Comparison of ENCODE assay signal across 1 cellular context in genomic region chr22:40636380-40637180, GRCh38.
TF ChIP-seq lines count a peak whose summit lies in the region.

Gene MRTFA, minus strand, starts transcription at chr22:40636719.

TF ChIP-seq in HepG2, 621 proteins besides CTCF, POLR2A, EP300 and RAD21 (continued from another document and continues in another):
- TF ChIP-seq PATZ1 (CRISPR knock-in tag; IDR thresholded peaks at IDR 0.05), result peak; percentile 38; the same call in 1 of the 2 replicates
- TF ChIP-seq ZNF678 (CRISPR knock-in tag; IDR thresholded peaks at IDR 0.05), result no peak
- TF ChIP-seq MLLT10 (CRISPR knock-in tag; IDR thresholded peaks at IDR 0.05), result no peak
- no peak; the same call in 1 of the 2 replicates for TF ChIP-seq ZNF776 (CRISPR knock-in tag; IDR thresholded peaks at IDR 0.05)
- no peak for TF ChIP-seq ZNF552 (CRISPR knock-in tag; IDR thresholded peaks at IDR 0.05; ENCODE audit: borderline replicate concordance)
- TF ChIP-seq ZNF670 (CRISPR knock-in tag; IDR thresholded peaks at IDR 0.05; ENCODE audit: borderline replicate concordance), result no peak
- no peak for TF ChIP-seq TRAFD1 (CRISPR knock-in tag; IDR thresholded peaks at IDR 0.05; ENCODE audit: borderline replicate concordance)
- TF ChIP-seq ZNF616 (CRISPR knock-in tag; IDR thresholded peaks at IDR 0.05; ENCODE audit: low read depth), result 0 out of 2 replicates have a peak, but pooled peaks have one; percentile 22
- TF ChIP-seq ZFP1 (CRISPR knock-in tag; IDR thresholded peaks at IDR 0.05), result no peak
- TF ChIP-seq ZNF484 (CRISPR knock-in tag; IDR thresholded peaks at IDR 0.05; ENCODE audit: borderline replicate concordance, low read depth), result no peak
- TF ChIP-seq RERE (CRISPR knock-in tag; IDR thresholded peaks at IDR 0.05; ENCODE audit: low read depth), result no peak
- TF ChIP-seq KDM1A (CRISPR knock-in tag; IDR thresholded peaks at IDR 0.05), result no peak
- TF ChIP-seq CC2D1A (CRISPR knock-in tag; IDR thresholded peaks at IDR 0.05), result no peak
- no peak; the same call in 1 of the 2 replicates for TF ChIP-seq ZMAT3 (CRISPR knock-in tag; conservative IDR thresholded peaks at IDR 0.05)
- TF ChIP-seq TSC22D2 (CRISPR knock-in tag; IDR thresholded peaks at IDR 0.05; ENCODE audit: borderline replicate concordance), result no peak; the same call in 1 of the 2 replicates
- TF ChIP-seq HMG20B (CRISPR knock-in tag; conservative IDR thresholded peaks at IDR 0.05), result no peak
- TF ChIP-seq POGK (CRISPR knock-in tag; conservative IDR thresholded peaks at IDR 0.05), result peak; percentile 86
- no peak for TF ChIP-seq ZBTB33 (CRISPR knock-in tag; IDR thresholded peaks at IDR 0.05)
- no peak for TF ChIP-seq ZNF292 (CRISPR knock-in tag; IDR thresholded peaks at IDR 0.05; ENCODE audit: borderline replicate concordance, low read depth)
- no peak for TF ChIP-seq RCOR2 (CRISPR knock-in tag; IDR thresholded peaks at IDR 0.05)
- TF ChIP-seq THAP7 (CRISPR knock-in tag; IDR thresholded peaks at IDR 0.05), result no peak
- no peak for TF ChIP-seq PAF1 (CRISPR knock-in tag; IDR thresholded peaks at IDR 0.05)
- TF ChIP-seq SKI (IDR thresholded peaks at IDR 0.05; ENCODE audit: partially characterized antibody), result peak; percentile 80
- peak; percentile 60; the same call in 1 of the 2 replicates for TF ChIP-seq ZNF317 (CRISPR knock-in tag; IDR thresholded peaks at IDR 0.05)
- no peak for TF ChIP-seq FOXA3 (CRISPR knock-in tag; IDR thresholded peaks at IDR 0.05)
- TF ChIP-seq NONO (IDR thresholded peaks at IDR 0.05), result no peak
- peak; percentile 85 for TF ChIP-seq NONO (CRISPR knock-in tag; conservative IDR thresholded peaks at IDR 0.05)
- TF ChIP-seq ZNF598 (CRISPR knock-in tag; IDR thresholded peaks at IDR 0.05; ENCODE audit: borderline replicate concordance), result 0 out of 2 replicates have a peak, but pooled peaks have one; percentile 7
- no peak for TF ChIP-seq ZNF792 (CRISPR knock-in tag; IDR thresholded peaks at IDR 0.05)
- TF ChIP-seq RBAK (CRISPR knock-in tag; IDR thresholded peaks at IDR 0.05), result no peak
- TF ChIP-seq REST (IDR thresholded peaks at IDR 0.05; ENCODE audit: borderline replicate concordance in 1 of 2, low read depth in 1 of 2, low read length in 2 of 2), result no peak; a peak in 1 of 4 replicates
- no peak for TF ChIP-seq ZNF530 (CRISPR knock-in tag; IDR thresholded peaks at IDR 0.05; ENCODE audit: low read depth)
- no peak for TF ChIP-seq XRCC5 (optimal IDR thresholded peaks at IDR 0.05; ENCODE audit: low read length)
- peak; percentile 13; the same call in 1 of the 2 replicates for TF ChIP-seq E2F5 (CRISPR knock-in tag; conservative IDR thresholded peaks at IDR 0.05)
- no peak for TF ChIP-seq KLF9 (CRISPR knock-in tag; IDR thresholded peaks at IDR 0.05; ENCODE audit: low read depth)
- 0 out of 2 replicates have a peak, but pooled peaks have one; percentile 30 for TF ChIP-seq ZNF777 (CRISPR knock-in tag; IDR thresholded peaks at IDR 0.05)
- TF ChIP-seq ZFX (CRISPR knock-in tag; IDR thresholded peaks at IDR 0.05; ENCODE audit: low read depth), result peak; percentile 62
- no peak for TF ChIP-seq CHD4 (IDR thresholded peaks at IDR 0.05; ENCODE audit: borderline replicate concordance, low read length)
- TF ChIP-seq ZNF563 (CRISPR knock-in tag; IDR thresholded peaks at IDR 0.05), result no peak; the same call in 1 of the 2 replicates
- TF ChIP-seq ZZZ3 (CRISPR knock-in tag; IDR thresholded peaks at IDR 0.05; ENCODE audit: borderline replicate concordance), result no peak
